In the genomic region with DNA sequence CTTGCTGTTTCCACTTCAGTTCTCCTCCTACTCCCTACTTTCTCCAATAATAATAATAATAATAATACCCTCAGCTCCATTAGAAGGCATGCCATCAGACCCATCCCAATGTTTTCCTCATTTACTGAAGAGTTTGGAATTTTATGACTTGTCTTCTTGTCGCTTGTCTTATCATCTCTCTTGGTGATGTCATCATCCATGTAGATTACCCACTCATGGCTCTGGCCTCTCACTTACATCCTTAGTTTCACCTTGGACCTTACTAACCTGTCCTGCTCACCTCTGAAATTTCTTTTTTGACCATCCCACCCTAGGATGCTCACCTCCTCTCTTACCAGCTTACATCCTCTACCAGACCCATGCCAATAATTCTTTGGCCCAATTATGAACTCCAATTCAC, we compare ENCODE assay signal across 35 cellular contexts.
"Had no signal": no experiment of that assay in that cellular context is flagged by ENCODE, and none has a peak within 500 bp of the region (broad histone marks: within the 10 kb centered on the region; RNA-seq: fewer than 3 reads in every experiment).

No MANE protein-coding gene starts in this region.

- H3K36me3 ChIP-seq: MG63 had no signal

- H3K27me3 ChIP-seq: MG63 had no signal

- DNase-seq: Karpas-422, Kasumi-1, MG63, MM.1S, MV-4-11, NCI-H1048, NCI-H1092, NCI-H1092 treated with DMSO at 0.1 percent for 48 hours, NCI-H1105, NCI-H1105 treated with DMSO at 0.1 percent for 48 hours, NCI-H1417, NCI-H1417 treated with DMSO at 0.1 percent for 48 hours, NCI-H1436, NCI-H1436 treated with DMSO at 0.1 percent for 48 hours, NCI-H146, NCI-H1694, NCI-H1694 treated with DMSO at 0.1 percent for 48 hours, NCI-H187, NCI-H187 treated with DMSO at 0.1 percent for 48 hours, NCI-H1930, NCI-H2029, NCI-H2029 treated with DMSO at 0.1 percent for 48 hours, NCI-H2081, NCI-H2081 treated with DMSO at 0.1 percent for 48 hours, NCI-H2107, NCI-H2171, NCI-H2171 treated with DMSO at 0.1 percent for 48 hours, NCI-H2227 treated with DMSO at 0.1 percent for 48 hours, NCI-H226, NCI-H345, NCI-H446, NCI-H446 treated with DMSO at 0.1 percent for 48 hours, NCI-H510A, NCI-H510A treated with DMSO at 0.1 percent for 48 hours, NCI-H524 had no signal

- H3K4me3 ChIP-seq: MG63 had no signal

- H3K9me3 ChIP-seq: MG63 had no signal
